18 cellular contexts compared by ENCODE assay signal in genomic region chr12:128771681-128772080, GRCh38.
"Had no signal": no experiment of that assay in that cellular context is flagged by ENCODE, and none has a peak within 500 bp of the region (broad histone marks: within the 10 kb centered on the region; RNA-seq: fewer than 3 reads in every experiment).

No MANE protein-coding gene starts in this region.

- FAIRE-seq: small intestine had no signal

- H3K4me1 ChIP-seq: colonic mucosa, tibial nerve, uterus had no signal

- ATAC-seq: activated CD4-positive, alpha-beta T cell treated with anti-CD3 and anti-CD28 coated beads for 36 hours; right cardiac atrium had no signal

- H3K36me3 ChIP-seq: cardiac muscle cell, colonic mucosa, tibial nerve, uterus had no signal

- DNase-seq: activated CD4-positive, alpha-beta memory T cell treated with anti-CD3 and anti-CD28 coated beads for 36 hours; activated CD4-positive, alpha-beta T cell treated with anti-CD3 and anti-CD28 coated beads for 36 hours; activated naive CD4-positive, alpha-beta T cell treated with anti-CD3 and anti-CD28 coated beads, Interleukin-2, amount 10 ng/mL, durations not matched to agents 7 days and 5 days; activated T-cell treated with anti-CD3 and anti-CD28 coated beads, Interleukin-2, amount 50 U/mL, for 24 hours; colonic mucosa; effector memory CD4-positive, alpha-beta T cell; occipital lobe; right cardiac atrium; small intestine; stimulated activated CD4-positive, alpha-beta T cell treated with anti-CD3 and anti-CD28 coated beads, Interleukin-4, amount 100 ng/mL, for 4 hours; stimulated activated CD8-positive, alpha-beta memory T cell treated with anti-CD3 and anti-CD28 coated beads, Interleukin-4, amount 100 ng/mL, for 48 hours; stimulated activated naive CD4-positive, alpha-beta T cell treated with Interleukin-2 at 50 U/mL for 16 hours; substantia nigra; T-helper 1 cell; uterus had no signal

- H3K9me3 ChIP-seq: colonic mucosa, tibial nerve, uterus had no signal

- H3K27ac ChIP-seq: cardiac muscle cell, colonic mucosa, tibial nerve, uterus, VCaP had no signal

- H3K27me3 ChIP-seq: colonic mucosa, uterus had no signal

- H3K4me3 ChIP-seq: cardiac muscle cell, colonic mucosa, tibial nerve, uterus had no signal
